ENCODE assay signal across 2 cellular contexts in genomic region chr1:56168176-56168575, GRCh38.
TF ChIP-seq lines count a peak whose summit lies in the region.

No MANE protein-coding gene starts in this region.

TF ChIP-seq in SK-N-SH treated with all-trans-retinoic acid at 6 μM for 48 hours, 23 proteins besides CTCF, POLR2A, EP300 and RAD21:
- TF ChIP-seq ZNF565 (CRISPR knock-in tag; conservative IDR thresholded peaks at IDR 0.05; ENCODE audit: low read depth) (no peak), TOX (CRISPR knock-in tag; IDR thresholded peaks at IDR 0.05; ENCODE audit: borderline replicate concordance) (0 out of 2 replicates have a peak, but pooled peaks have one; percentile 47)

TF ChIP-seq in SK-N-SH, 30 proteins besides CTCF, POLR2A, EP300 and RAD21:
- TF ChIP-seq REST (IDR thresholded peaks at IDR 0.05; ENCODE audit: low read depth, low read length): no peak
- no peak for TF ChIP-seq TEAD4 (IDR thresholded peaks at IDR 0.05; ENCODE audit: borderline replicate concordance, insufficient read depth)
- TF ChIP-seq JUND (IDR thresholded peaks at IDR 0.05): no peak
- no peak for TF ChIP-seq POLR2AphosphoS5 (IDR thresholded peaks at IDR 0.05; ENCODE audit: low read depth, low read length)
- TF ChIP-seq PBX3 (IDR thresholded peaks at IDR 0.05): no peak
- no peak for TF ChIP-seq ZBTB33 (IDR thresholded peaks at IDR 0.05; ENCODE audit: borderline replicate concordance, low read depth)
- no peak for TF ChIP-seq RXRA (IDR thresholded peaks at IDR 0.05; ENCODE audit: borderline replicate concordance, low read depth)
- no peak for TF ChIP-seq MXI1 (IDR thresholded peaks at IDR 0.05; ENCODE audit: low read depth, low read length)
- no peak for TF ChIP-seq EZH2phosphoT487 (IDR thresholded peaks at IDR 0.05; ENCODE audit: borderline replicate concordance, low read depth)
- TF ChIP-seq IRF3 (IDR thresholded peaks at IDR 0.05; ENCODE audit: low read depth, low read length): no peak
- no peak for TF ChIP-seq GABPA (IDR thresholded peaks at IDR 0.05; ENCODE audit: low read depth)
- TF ChIP-seq NFIC (IDR thresholded peaks at IDR 0.05; ENCODE audit: borderline replicate concordance): no peak
- no peak for TF ChIP-seq YY1 (IDR thresholded peaks at IDR 0.05; ENCODE audit: low read depth)
- no peak for TF ChIP-seq SMC3 (IDR thresholded peaks at IDR 0.05; ENCODE audit: low read depth, low read length)
- no peak for TF ChIP-seq RFX5 (IDR thresholded peaks at IDR 0.05; ENCODE audit: low read length)
- TF ChIP-seq MEF2A (IDR thresholded peaks at IDR 0.05; ENCODE audit: borderline replicate concordance, low read depth): no peak
- no peak for TF ChIP-seq FOSL2 (IDR thresholded peaks at IDR 0.05; ENCODE audit: borderline replicate concordance, low read depth)
- no peak for TF ChIP-seq NRF1 (IDR thresholded peaks at IDR 0.05; ENCODE audit: low read depth, low read length)
TF ChIP-seq in SK-N-SH: peak in this region for 0.
